Comparison of ENCODE assay signal across 15 cellular contexts in genomic region chr12:75041481-75041880, GRCh38.
A peak's percentile ranks its signal among the peaks of the same experiment; 100 is the strongest.
DNase-seq lines count a peak whose midpoint lies in the region; ATAC-seq and TF ChIP-seq lines count a peak whose summit lies in the region.
"Had no signal": no experiment of that assay in that cellular context is flagged by ENCODE, and none has a peak within 500 bp of the region (broad histone marks: within the 10 kb centered on the region; RNA-seq: fewer than 3 reads in every experiment).

No MANE protein-coding gene starts in this region.

- no peak for ATAC-seq in GM18867 (IDR thresholded peaks at IDR 0.05; ENCODE audit: unreplicated experiment)
- no peak for ATAC-seq in HG02981 (IDR thresholded peaks at IDR 0.05; ENCODE audit: unreplicated experiment)
- ATAC-seq: GM12878 had no signal

- TF ChIP-seq CTCF in VCaP (conservative IDR thresholded peaks at IDR 0.05), result no peak

- peak overlapping the region; percentile 20 for H3K27ac ChIP-seq in VCaP
- H3K27ac ChIP-seq: BLaER1 treated with 17β-estradiol and CSF1 and Interleukin-3, amounts not matched to agents 10 nM and 100 nM had no signal

- DNase-seq in NCI-H1417 (lab: John Stamatoyannopoulos, UW) (peak in 2 of 3 experiments; percentile 36 to 68), NCI-H1417 treated with DMSO at 0.1 percent for 48 hours (lab: John Stamatoyannopoulos, UW) (no peak), LHCN-M2 (ENCODE audit: low read depth) (peak; percentile 3), retina (peak; percentile 5)
- DNase-seq: 8988T; AML-193; CD4-positive, CD25-positive, alpha-beta regulatory T cell; DMS79; GOT3; H9 had no signal
